In the genomic region with DNA sequence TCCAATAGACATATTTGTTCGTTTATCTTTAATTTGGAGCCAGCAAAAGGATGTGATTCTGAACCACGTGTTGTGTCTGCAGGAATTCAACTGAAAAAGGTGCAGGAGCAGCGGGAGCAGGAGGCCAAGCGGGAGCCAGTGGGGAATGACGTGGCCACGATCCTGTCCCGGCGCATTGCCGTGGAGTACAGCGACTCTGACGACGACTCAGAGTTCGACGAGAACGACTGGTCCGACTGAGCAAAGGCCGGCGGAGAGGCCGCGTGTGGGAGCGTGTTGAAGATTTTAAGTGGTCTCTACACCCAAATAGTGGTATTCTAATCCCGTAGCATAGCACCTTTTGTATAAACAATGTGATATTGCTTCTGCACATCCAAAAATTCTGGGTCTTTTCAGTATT, we compare ENCODE assay signal across 39 cellular contexts.
"Had no signal": no experiment of that assay in that cellular context is flagged by ENCODE, and none has a peak within 500 bp of the region (broad histone marks: within the 10 kb centered on the region; RNA-seq: fewer than 3 reads in every experiment).

No MANE protein-coding gene starts in this region.

- H3K4me1 Mint-ChIP-seq: activated naive CD4-positive, alpha-beta T cell treated with anti-CD3 and anti-CD28 coated beads, Interleukin-2, amount 10 ng/mL, durations not matched to agents 7 days and 5 days; activated naive CD4-positive, alpha-beta T cell treated with anti-CD3 and anti-CD28 coated beads, Interleukin-2, amount 50 U/mL, for 24 hours; activated naive CD8-positive, alpha-beta T cell treated with anti-CD3 and anti-CD28 coated beads for 36 hours; activated naive CD8-positive, alpha-beta T cell treated with anti-CD3 and anti-CD28 coated beads, Interleukin-2, amount 10 ng/mL, durations not matched to agents 7 days and 5 days; activated naive CD8-positive, alpha-beta T cell treated with anti-CD3 and anti-CD28 coated beads, Interleukin-2, amount 50 U/mL, for 24 hours; activated T-helper 17 cell treated with anti-CD3 and anti-CD28 coated beads, Interleukin-2, amount 50 U/mL, for 72 hours; central memory CD8-positive, alpha-beta T cell had no signal

- H3K36me3 Mint-ChIP-seq: activated naive CD4-positive, alpha-beta T cell treated with anti-CD3 and anti-CD28 coated beads, Interleukin-2, amount 10 ng/mL, durations not matched to agents 7 days and 5 days; activated naive CD4-positive, alpha-beta T cell treated with anti-CD3 and anti-CD28 coated beads, Interleukin-2, amount 50 U/mL, for 24 hours; activated naive CD8-positive, alpha-beta T cell; activated naive CD8-positive, alpha-beta T cell treated with anti-CD3 and anti-CD28 coated beads for 36 hours; activated naive CD8-positive, alpha-beta T cell treated with anti-CD3 and anti-CD28 coated beads, Interleukin-2, amount 10 ng/mL, durations not matched to agents 7 days and 5 days had no signal

- H3K36me3 ChIP-seq: brain microvascular endothelial cell, breast epithelium had no signal

- H3K9me3 Mint-ChIP-seq: activated T-helper 1 cell treated with anti-CD3 and anti-CD28 coated beads, Interleukin-12 subunit alpha, Interleukin-12 subunit beta, Interleukin-2, Interleukin-4 antibody, amounts not matched to agents 30 ng/mL and 10 ng/mL and 1 ng/mL, durations not matched to agents 14 hours and 24 hours and 36 hours; central memory CD8-positive, alpha-beta T cell had no signal

- H3K27ac Mint-ChIP-seq: activated naive CD4-positive, alpha-beta T cell treated with anti-CD3 and anti-CD28 coated beads for 36 hours; activated naive CD4-positive, alpha-beta T cell treated with anti-CD3 and anti-CD28 coated beads, Interleukin-2, amount 10 ng/mL, durations not matched to agents 7 days and 5 days; activated naive CD4-positive, alpha-beta T cell treated with anti-CD3 and anti-CD28 coated beads, Interleukin-2, amount 50 U/mL, for 24 hours; activated naive CD4-positive, alpha-beta T cell treated with anti-CD3 and anti-CD28 coated beads, Interleukin-2, amount 50 U/mL, for 72 hours; activated naive CD8-positive, alpha-beta T cell; activated naive CD8-positive, alpha-beta T cell treated with anti-CD3 and anti-CD28 coated beads for 36 hours; activated naive CD8-positive, alpha-beta T cell treated with anti-CD3 and anti-CD28 coated beads, Interleukin-2, amount 10 ng/mL, durations not matched to agents 7 days and 5 days; activated naive CD8-positive, alpha-beta T cell treated with anti-CD3 and anti-CD28 coated beads, Interleukin-2, amount 50 U/mL, for 24 hours; activated T-cell treated with anti-CD3 and anti-CD28 coated beads, Interleukin-2, amount 50 U/mL, for 24 hours; activated T-cell treated with anti-CD3 and anti-CD28 coated beads, Interleukin-2, amount 50 U/mL, for 72 hours; activated T-helper 1 cell treated with anti-CD3 and anti-CD28 coated beads, Interleukin-12 subunit alpha, Interleukin-12 subunit beta, Interleukin-2, Interleukin-4 antibody, amounts not matched to agents 30 ng/mL and 10 ng/mL and 1 ng/mL, durations not matched to agents 14 hours and 24 hours and 36 hours; activated T-helper 17 cell treated with anti-CD3 and anti-CD28 coated beads, Interleukin-2, amount 50 U/mL, for 72 hours; activated T-helper 2 cell treated with anti-CD3 and anti-CD28 coated beads, Interferon-gamma antibody, Interleukin-2, Interleukin-4, amounts not matched to agents 10 μg/mL and 5 μg/mL and 100 μg/mL, durations not matched to agents 14 hours and 24 hours and 36 hours; brain had no signal

- H3K4me3 Mint-ChIP-seq: activated naive CD4-positive, alpha-beta T cell treated with anti-CD3 and anti-CD28 coated beads for 36 hours; activated naive CD4-positive, alpha-beta T cell treated with anti-CD3 and anti-CD28 coated beads, Interleukin-2, amount 10 ng/mL, durations not matched to agents 7 days and 5 days; activated naive CD4-positive, alpha-beta T cell treated with anti-CD3 and anti-CD28 coated beads, Interleukin-2, amount 50 U/mL, for 24 hours; activated naive CD8-positive, alpha-beta T cell; activated naive CD8-positive, alpha-beta T cell treated with anti-CD3 and anti-CD28 coated beads for 36 hours; activated naive CD8-positive, alpha-beta T cell treated with anti-CD3 and anti-CD28 coated beads, Interleukin-2, amount 10 ng/mL, durations not matched to agents 7 days and 5 days; activated naive CD8-positive, alpha-beta T cell treated with anti-CD3 and anti-CD28 coated beads, Interleukin-2, amount 50 U/mL, for 24 hours; activated T-cell treated with anti-CD3 and anti-CD28 coated beads, Interleukin-2, amount 50 U/mL, for 24 hours; activated T-cell treated with anti-CD3 and anti-CD28 coated beads, Interleukin-2, amount 50 U/mL, for 4 hours; activated T-cell treated with anti-CD3 and anti-CD28 coated beads, Interleukin-2, amount 50 U/mL, for 72 hours; activated T-helper 1 cell treated with anti-CD3 and anti-CD28 coated beads, Interleukin-12 subunit alpha, Interleukin-12 subunit beta, Interleukin-2, Interleukin-4 antibody, amounts not matched to agents 30 ng/mL and 10 ng/mL and 1 ng/mL, durations not matched to agents 14 hours and 24 hours and 36 hours; activated T-helper 17 cell treated with anti-CD3 and anti-CD28 coated beads, Interleukin-2, amount 50 U/mL, for 72 hours; brain; central memory CD8-positive, alpha-beta T cell had no signal

- H3K9me3 ChIP-seq: adrenal gland, body of pancreas had no signal

- H3K27ac ChIP-seq: adrenal gland, ascending aorta, body of pancreas, brain microvascular endothelial cell, breast epithelium, cardiac muscle cell had no signal

- H3K27me3 ChIP-seq: adrenal gland, ascending aorta, body of pancreas, brain microvascular endothelial cell, breast epithelium, cardiac muscle cell had no signal

- ATAC-seq: activated naive CD4-positive, alpha-beta T cell treated with anti-CD3 and anti-CD28 coated beads, Interleukin-2, amount 50 U/mL, for 72 hours; activated naive CD8-positive, alpha-beta T cell treated with anti-CD3 and anti-CD28 coated beads, Interleukin-2, amount 50 U/mL, for 24 hours; activated T-cell treated with anti-CD3 and anti-CD28 coated beads, Interleukin-2, amount 50 U/mL, for 4 hours; activated T-cell treated with anti-CD3 and anti-CD28 coated beads, Interleukin-2, amount 50 U/mL, for 72 hours; activated T-helper 17 cell treated with anti-CD3 and anti-CD28 coated beads, Interleukin-2, amount 50 U/mL, for 72 hours; body of pancreas had no signal

- H3K27me3 Mint-ChIP-seq: brain had no signal

- DNase-seq: activated effector memory CD4-positive, alpha-beta T cell treated with anti-CD3 and anti-CD28 coated beads, Interleukin-2, amount 50 U/mL, for 16 hours; activated effector memory CD4-positive, alpha-beta T cell treated with Interleukin-2 at 50 U/mL for 16 hours; activated gamma-delta T cell; activated gamma-delta T cell treated with Interleukin-2 at 50 U/mL for 16 hours; activated naive CD4-positive, alpha-beta T cell; activated naive CD4-positive, alpha-beta T cell treated with anti-CD3 and anti-CD28 coated beads for 36 hours; activated naive CD4-positive, alpha-beta T cell treated with anti-CD3 and anti-CD28 coated beads, Interleukin-2, amount 10 ng/mL, durations not matched to agents 7 days and 5 days; activated naive CD4-positive, alpha-beta T cell treated with anti-CD3 and anti-CD28 coated beads, Interleukin-2, amount 50 U/mL, for 16 hours; activated naive CD4-positive, alpha-beta T cell treated with Interleukin-2 at 50 U/mL for 16 hours; activated naive CD8-positive, alpha-beta T cell treated with anti-CD3 and anti-CD28 coated beads for 36 hours; activated naive CD8-positive, alpha-beta T cell treated with anti-CD3 and anti-CD28 coated beads, Interleukin-2, amount 10 ng/mL, durations not matched to agents 7 days and 5 days; activated naive CD8-positive, alpha-beta T cell treated with anti-CD3 and anti-CD28 coated beads, Interleukin-2, amount 50 U/mL, for 24 hours; activated T-cell treated with anti-CD3 and anti-CD28 coated beads for 4 hours; activated T-cell treated with anti-CD3 and anti-CD28 coated beads, Interleukin-2, amount 50 U/mL, for 1 hour; activated T-cell treated with anti-CD3 and anti-CD28 coated beads, Interleukin-2, amount 50 U/mL, for 24 hours; activated T-cell treated with anti-CD3 and anti-CD28 coated beads, Interleukin-2, amount 50 U/mL, for 4 hours; activated T-cell treated with anti-CD3 and anti-CD28 coated beads, Interleukin-2, amount 50 U/mL, for 48 hours; activated T-cell treated with anti-CD3 and anti-CD28 coated beads, Interleukin-2, amount 50 U/mL, for 72 hours; adrenal gland; amniotic stem cell; amygdala; anterior cingulate cortex; aorta; body of pancreas; brain microvascular endothelial cell; caudate nucleus; central memory CD4-positive, alpha-beta T cell; cerebellar nuclear complex had no signal

- H3K4me3 ChIP-seq: adrenal gland, ascending aorta, body of pancreas, breast epithelium, cardiac muscle cell had no signal

- H3K4me1 ChIP-seq: adrenal gland, ascending aorta, body of pancreas, breast epithelium had no signal
